Comparison of ENCODE assay signal across 25 cellular contexts in genomic region chr13:28778308-28779215, GRCh38. TPM values are rescaled to one million over a fixed set of nuclear protein-coding genes. Genes with fewer than 3 reads are reported as not detected.
"Had no signal": no experiment of that assay in that cellular context is flagged by ENCODE, and none has a peak within 500 bp of the region (broad histone marks: within the 10 kb centered on the region; RNA-seq: fewer than 3 reads in every experiment).

No MANE protein-coding gene starts in this region.

- H3K4me3 ChIP-seq: heart left ventricle, left ventricle myocardium inferior, lung, mucosa of descending colon, pancreas, psoas muscle, right lobe of liver, skin epidermis, tibial nerve, vagina had no signal

- H3K4me1 ChIP-seq: heart left ventricle, left ventricle myocardium inferior, pancreas, psoas muscle, right lobe of liver, tibial nerve, vagina had no signal

- H3K27ac ChIP-seq: heart left ventricle, left ventricle myocardium inferior, pancreas, psoas muscle, right lobe of liver, skin epidermis, tibial nerve, vagina had no signal

- H3K9me3 ChIP-seq: mucosa of descending colon, pancreas, psoas muscle, right lobe of liver, vagina had no signal

- H3K4me1 Mint-ChIP-seq: immature natural killer cell; naive thymus-derived CD4-positive, alpha-beta T cell; stimulated activated effector memory CD8-positive, alpha-beta T cell treated with anti-CD3 and anti-CD28 coated beads, Interleukin-12 subunit alpha, Interleukin-12 subunit beta, amount 100 ng/mL, for 72 hours; stimulated activated naive CD8-positive, alpha-beta T cell treated with anti-CD3 and anti-CD28 coated beads, Interleukin-15, amount 100 ng/mL, for 72 hours had no signal

- ATAC-seq: heart left ventricle; left colon; mucosa of descending colon; naive thymus-derived CD4-positive, alpha-beta T cell; pancreas; psoas muscle; stimulated activated effector memory CD8-positive, alpha-beta T cell treated with anti-CD3 and anti-CD28 coated beads, Interleukin-12 subunit alpha, Interleukin-12 subunit beta, amount 100 ng/mL, for 72 hours; stimulated activated naive CD8-positive, alpha-beta T cell treated with anti-CD3 and anti-CD28 coated beads, Interleukin-15, amount 100 ng/mL, for 72 hours had no signal

- H3K36me3 ChIP-seq: heart left ventricle, left ventricle myocardium inferior, pancreas, right lobe of liver, tibial nerve, vagina had no signal

- H3K27ac Mint-ChIP-seq: immature natural killer cell; natural killer cell treated with Interleukin-12 subunit alpha and Interleukin-12 subunit beta and Interleukin-15 and Interleukin-18, amount 100 ng/mL, for 72 hours; stimulated activated effector memory CD8-positive, alpha-beta T cell treated with anti-CD3 and anti-CD28 coated beads, Interleukin-12 subunit alpha, Interleukin-12 subunit beta, amount 100 ng/mL, for 72 hours; stimulated activated naive CD8-positive, alpha-beta T cell treated with anti-CD3 and anti-CD28 coated beads, Interleukin-15, amount 100 ng/mL, for 72 hours; type B pancreatic cell had no signal

- DNase-seq: heart left ventricle; hypothalamus; immature natural killer cell; kidney; left colon; left ventricle myocardium inferior; midbrain; naive thymus-derived CD4-positive, alpha-beta T cell; nucleus accumbens; pancreas; right lobe of liver; stimulated activated CD4-positive, alpha-beta T cell treated with anti-CD3 and anti-CD28 coated beads, Interleukin-4, amount 100 ng/mL, for 24 hours; stimulated activated naive CD4-positive, alpha-beta T cell treated with Interleukin-2 at 50 U/mL for 16 hours; stimulated activated naive CD8-positive, alpha-beta T cell treated with anti-CD3 and anti-CD28 coated beads, Interleukin-15, amount 100 ng/mL, for 72 hours; substantia nigra had no signal

- H3K27me3 ChIP-seq: heart left ventricle, pancreas, right lobe of liver, tibial nerve, vagina had no signal

- H3K36me3 Mint-ChIP-seq: immature natural killer cell; stimulated activated effector memory CD8-positive, alpha-beta T cell treated with anti-CD3 and anti-CD28 coated beads, Interleukin-12 subunit alpha, Interleukin-12 subunit beta, amount 100 ng/mL, for 72 hours; type B pancreatic cell had no signal

- H3K4me3 Mint-ChIP-seq: immature natural killer cell; naive thymus-derived CD4-positive, alpha-beta T cell; natural killer cell treated with Interleukin-12 subunit alpha and Interleukin-12 subunit beta and Interleukin-15 and Interleukin-18, amount 100 ng/mL, for 72 hours; stimulated activated effector memory CD8-positive, alpha-beta T cell treated with anti-CD3 and anti-CD28 coated beads, Interleukin-12 subunit alpha, Interleukin-12 subunit beta, amount 100 ng/mL, for 72 hours; stimulated activated naive CD8-positive, alpha-beta T cell treated with anti-CD3 and anti-CD28 coated beads, Interleukin-15, amount 100 ng/mL, for 72 hours; type B pancreatic cell had no signal

RNA-seq across cellular contexts. Expression of gene MTUS2, which starts 41.6 kb away (rescaled TPM):
- total RNA-seq: mesenteric fat pad; natural killer cell treated with Interleukin-12 subunit alpha and Interleukin-12 subunit beta and Interleukin-15 and Interleukin-18, amount 100 ng/mL, for 72 hours had no signal
- polyA plus RNA-seq: naive thymus-derived CD4-positive, alpha-beta T cell had no signal
